25 cellular contexts compared by ENCODE assay signal in the genomic region with DNA sequence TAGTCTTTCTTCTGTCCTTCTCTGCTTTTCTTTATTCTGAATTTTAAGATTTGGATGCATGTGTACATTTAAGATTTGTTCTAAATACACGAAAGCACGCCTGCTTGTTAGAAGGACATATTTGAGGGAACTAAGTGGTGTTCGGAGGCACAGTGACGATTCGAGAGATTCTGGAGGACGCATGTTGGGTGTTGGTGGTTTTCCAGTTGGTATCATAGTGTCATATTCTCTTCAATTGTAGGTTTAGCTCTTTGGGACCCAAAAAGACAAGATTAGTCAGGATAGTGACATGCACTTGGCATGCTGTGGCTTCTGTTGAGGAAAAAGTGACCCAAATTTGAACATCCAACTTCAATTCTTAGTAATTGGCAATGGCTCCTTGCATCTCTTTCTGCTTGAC. TPM values are rescaled to one million over a fixed set of nuclear protein-coding genes. Genes with fewer than 3 reads are reported as not detected.
DNase-seq lines count a peak whose midpoint lies in the region; ATAC-seq lines count a peak whose summit lies in the region.
"Had no signal": no experiment of that assay in that cellular context is flagged by ENCODE, and none has a peak within 500 bp of the region (broad histone marks: within the 10 kb centered on the region; RNA-seq: fewer than 3 reads in every experiment).

No MANE protein-coding gene starts in this region.

- peak overlapping the region; percentile 52 for H3K4me3 Mint-ChIP-seq in activated naive CD4-positive, alpha-beta T cell treated with anti-CD3 and anti-CD28 coated beads for 36 hours
- H3K4me3 Mint-ChIP-seq in T-helper 17 cell: peak overlapping the region; percentile 82
- H3K4me3 Mint-ChIP-seq in central memory CD8-positive, alpha-beta T cell: peak overlapping the region; percentile 67
- H3K4me3 Mint-ChIP-seq in stimulated activated naive CD8-positive, alpha-beta T cell treated with anti-CD3 and anti-CD28 coated beads, Interleukin-15, amount 100 ng/mL, for 72 hours: peak overlapping the region; percentile 57 to 75

- ATAC-seq in T-helper 17 cell (no peak), GM21390 (IDR thresholded peaks at IDR 0.05; ENCODE audit: unreplicated experiment) (no peak), GM18907 (IDR thresholded peaks at IDR 0.05; ENCODE audit: unreplicated experiment) (no peak)
- ATAC-seq in central memory CD8-positive, alpha-beta T cell (replicated peaks; ENCODE audit: extremely low read depth, poor library complexity, severe bottlenecking): no peak
- ATAC-seq in stimulated activated naive CD8-positive, alpha-beta T cell treated with anti-CD3 and anti-CD28 coated beads, Interleukin-15, amount 100 ng/mL, for 72 hours: peak; percentile 35
- ATAC-seq: HCT116, HepG2, right lobe of liver had no signal

- H3K27me3 Mint-ChIP-seq in activated naive CD4-positive, alpha-beta T cell treated with anti-CD3 and anti-CD28 coated beads for 36 hours (ENCODE audit: low read depth): no peaks in the 10 kb centered on the region
- H3K27me3 Mint-ChIP-seq in T-helper 17 cell: no peaks in the 10 kb centered on the region
- no peaks in the 10 kb centered on the region for H3K27me3 Mint-ChIP-seq in central memory CD8-positive, alpha-beta T cell
- no peaks in the 10 kb centered on the region for H3K27me3 Mint-ChIP-seq in stimulated activated naive CD8-positive, alpha-beta T cell treated with anti-CD3 and anti-CD28 coated beads, Interleukin-15, amount 100 ng/mL, for 72 hours

- peaks cover 94% of the 10 kb centered on the region for H3K4me1 Mint-ChIP-seq in activated naive CD4-positive, alpha-beta T cell treated with anti-CD3 and anti-CD28 coated beads for 36 hours (ENCODE audit: low read depth)
- H3K4me1 Mint-ChIP-seq in T-helper 17 cell: peaks cover 82% of the 10 kb centered on the region
- peaks cover 96% of the 10 kb centered on the region for H3K4me1 Mint-ChIP-seq in central memory CD8-positive, alpha-beta T cell
- peaks cover 99% of the 10 kb centered on the region for H3K4me1 Mint-ChIP-seq in stimulated activated naive CD8-positive, alpha-beta T cell treated with anti-CD3 and anti-CD28 coated beads, Interleukin-15, amount 100 ng/mL, for 72 hours

- intact Hi-C loops in activated naive CD4-positive, alpha-beta T cell treated with anti-CD3 and anti-CD28 coated beads for 36 hours (cut with micrococcal nuclease): loop anchor here (2.0 kb wide), 1 partner anchor 93 kb away; no protein-coding TSS in a partner anchor

- no peaks in the 10 kb centered on the region for H3K9me3 ChIP-seq in T-helper 17 cell (ENCODE audit: control insufficient read depth, low read length, poor library complexity, severe bottlenecking)
- H3K9me3 ChIP-seq: ascending aorta, right lobe of liver, tibial artery had no signal

- CTCF ChIA-PET in activated naive CD4-positive, alpha-beta T cell treated with anti-CD3 and anti-CD28 coated beads for 36 hours (lab: Charles Lee): interaction anchor here (1.2 to 1.6 kb wide), 5 partner anchors 10 to 36 kb away, joined by 3 to 7 read pairs (median 3); no protein-coding TSS in a partner anchor

- H3K36me3 Mint-ChIP-seq in activated naive CD4-positive, alpha-beta T cell treated with anti-CD3 and anti-CD28 coated beads for 36 hours (ENCODE audit: low read depth): peaks cover 32% of the 10 kb centered on the region
- peaks cover 4% of the 10 kb centered on the region for H3K36me3 Mint-ChIP-seq in T-helper 17 cell (ENCODE audit: low read depth)
- H3K36me3 Mint-ChIP-seq in central memory CD8-positive, alpha-beta T cell (ENCODE audit: insufficient read depth): peaks cover 26% of the 10 kb centered on the region

- DNase-seq in activated naive CD4-positive, alpha-beta T cell treated with anti-CD3 and anti-CD28 coated beads for 36 hours: no peak
- no peak for DNase-seq in activated naive CD4-positive, alpha-beta T cell (lab: John Stamatoyannopoulos, UW)
- DNase-seq in T-helper 17 cell: no peak
- no peak for DNase-seq in central memory CD8-positive, alpha-beta T cell (ENCODE audit: low spot score in 2 of 2)
- DNase-seq in stimulated activated naive CD8-positive, alpha-beta T cell treated with anti-CD3 and anti-CD28 coated beads, Interleukin-15, amount 100 ng/mL, for 72 hours: no peak
- DNase-seq in NCI-H345 treated with DMSO at 0.1 percent for 48 hours (lab: John Stamatoyannopoulos, UW; ENCODE audit: unreplicated experiment): no peak
- DNase-seq: activated effector memory CD4-positive, alpha-beta T cell treated with anti-CD3 and anti-CD28 coated beads, Interleukin-2, amount 50 U/mL, for 16 hours; dermis blood vessel endothelial cell; DMS153; kidney glomerular epithelial cell; NCI-H1092; NCI-H2029 treated with DMSO at 0.1 percent for 48 hours; NCI-H345; NCI-H774; right lobe of liver; stimulated activated CD4-positive, alpha-beta T cell treated with anti-CD3 and anti-CD28 coated beads, Interleukin-12 subunit alpha, Interleukin-12 subunit beta, amount 100 ng/mL, for 4 hours; stimulated activated CD4-positive, alpha-beta T cell treated with anti-CD3 and anti-CD28 coated beads, Interleukin-4, amount 100 ng/mL, for 24 hours; tibial artery; WERI-Rb-1 had no signal

- H3K9me3 Mint-ChIP-seq in activated naive CD4-positive, alpha-beta T cell treated with anti-CD3 and anti-CD28 coated beads for 36 hours: peaks cover 8% of the 10 kb centered on the region
- H3K9me3 Mint-ChIP-seq in central memory CD8-positive, alpha-beta T cell: no peaks in the 10 kb centered on the region
- H3K9me3 Mint-ChIP-seq in stimulated activated naive CD8-positive, alpha-beta T cell treated with anti-CD3 and anti-CD28 coated beads, Interleukin-15, amount 100 ng/mL, for 72 hours: peaks cover 0 to 10% of the 10 kb centered on the region in 2 donors

- peak overlapping the region; percentile 97 for H3K27ac Mint-ChIP-seq in activated naive CD4-positive, alpha-beta T cell treated with anti-CD3 and anti-CD28 coated beads for 36 hours
- peak overlapping the region; percentile 100 for H3K27ac Mint-ChIP-seq in T-helper 17 cell
- H3K27ac Mint-ChIP-seq in central memory CD8-positive, alpha-beta T cell (ENCODE audit: low read depth): peak overlapping the region; percentile 96
- peak overlapping the region; percentile 77 to 87 for H3K27ac Mint-ChIP-seq in stimulated activated naive CD8-positive, alpha-beta T cell treated with anti-CD3 and anti-CD28 coated beads, Interleukin-15, amount 100 ng/mL, for 72 hours

RNA-seq across cellular contexts. Expression of gene PRKCH, which starts 30.1 kb away (rescaled TPM):
- total RNA-seq in activated naive CD4-positive, alpha-beta T cell treated with anti-CD3 and anti-CD28 coated beads for 36 hours: 100 to 1,000 TPM; 149 to 158 TPM
- total RNA-seq in T-helper 17 cell: 100 to 1,000 TPM; 328 to 342 TPM
- total RNA-seq: G401 had no signal
